In genomic region chr9:113995963-113996362, GRCh38 we compare ENCODE assay signal across 29 cellular contexts.
DNase-seq lines count a peak whose midpoint lies in the region; ATAC-seq and TF ChIP-seq lines count a peak whose summit lies in the region.
"Had no signal": no experiment of that assay in that cellular context is flagged by ENCODE, and none has a peak within 500 bp of the region (broad histone marks: within the 10 kb centered on the region; RNA-seq: fewer than 3 reads in every experiment).

No MANE protein-coding gene starts in this region.

- H3K4me1 ChIP-seq in right atrium auricular region (peaks cover 0 to 48% of the 10 kb centered on the region in 2 donors), ovary (ENCODE audit: insufficient read depth) (peaks cover 20% of the 10 kb centered on the region), neuronal stem cell (ENCODE audit: control insufficient read depth in 2 of 2, insufficient read depth in 1 of 2, low read depth in 1 of 2, low read length in 2 of 2) (peaks cover 2% of the 10 kb centered on the region in 2 donors)

- no peak overlapping the region for H2BK5ac ChIP-seq in neuronal stem cell (ENCODE audit: low read length)

- no peak overlapping the region for H3K18ac ChIP-seq in neuronal stem cell (ENCODE audit: low read length)

- H3K36me3 ChIP-seq in right atrium auricular region (no peaks in the 10 kb centered on the region), ovary (no peaks in the 10 kb centered on the region), neuronal stem cell (replicated peaks in 1 of 2; ENCODE audit: control insufficient read depth in 2 of 2, insufficient read depth in 2 of 2, low read length in 2 of 2) (peaks cover 22 to 40% of the 10 kb centered on the region in 2 donors)
- H3K36me3 ChIP-seq: ascending aorta, esophagus muscularis mucosa, thoracic aorta, uterus had no signal

- H3K27me3 ChIP-seq in right atrium auricular region (no peaks in the 10 kb centered on the region), ovary (no peaks in the 10 kb centered on the region), neuronal stem cell (ENCODE audit: control insufficient read depth in 3 of 3, insufficient read depth in 3 of 3, low read depth in 1 of 3, low read length in 3 of 3) (no peaks in the 10 kb centered on the region)
- H3K27me3 ChIP-seq: ascending aorta, cardiac muscle cell, esophagus muscularis mucosa, uterus had no signal

- TF ChIP-seq CTCF in right atrium auricular region (IDR thresholded peaks at IDR 0.05) (no peak), coronary artery (IDR thresholded peaks at IDR 0.05) (no peak), ovary (IDR thresholded peaks at IDR 0.05) (no peak)

- no peak overlapping the region for H3K4ac ChIP-seq in neuronal stem cell (ENCODE audit: low read length)

- H4K8ac ChIP-seq in neuronal stem cell (ENCODE audit: low read depth, low read length) = no peak overlapping the region

- no peak overlapping the region for H3K23ac ChIP-seq in neuronal stem cell (ENCODE audit: low read depth, low read length, poor library complexity)

- no peak overlapping the region for H3K4me2 ChIP-seq in neuronal stem cell (ENCODE audit: insufficient read depth, low read length, poor library complexity, severe bottlenecking)

- no peak overlapping the region for H3K27ac ChIP-seq in right atrium auricular region
- no peak overlapping the region for H3K27ac ChIP-seq in coronary artery
- H3K27ac ChIP-seq in ovary = no peak overlapping the region
- no peak overlapping the region for H3K27ac ChIP-seq in neuronal stem cell (replicated peaks; ENCODE audit: low read length)
- H3K27ac ChIP-seq: ascending aorta, cardiac muscle cell, esophagus muscularis mucosa, thoracic aorta, uterus had no signal

- ATAC-seq in Right ventricle myocardium superior (ENCODE audit: poor library complexity) (no peak), GM21786 (IDR thresholded peaks at IDR 0.05; ENCODE audit: unreplicated experiment) (no peak), GM19395 (IDR thresholded peaks at IDR 0.05; ENCODE audit: unreplicated experiment) (no peak)
- ATAC-seq: activated CD8-positive, alpha-beta T cell treated with anti-CD3 and anti-CD28 coated beads for 36 hours; effector memory CD8-positive, alpha-beta T cell; HCT116; HepG2 had no signal

- no peak for TF ChIP-seq EP300 in ovary (IDR thresholded peaks at IDR 0.05)

- H4K91ac ChIP-seq in neuronal stem cell (ENCODE audit: low read depth, low read length, poor library complexity) = no peak overlapping the region

- H3K9ac ChIP-seq in neuronal stem cell (ENCODE audit: low read depth, low read length, poor library complexity) = no peak overlapping the region

- no peak overlapping the region for H2BK15ac ChIP-seq in neuronal stem cell (ENCODE audit: low read length)

- no peak overlapping the region for H3K14ac ChIP-seq in neuronal stem cell (ENCODE audit: low read length)

- 86 to 89% (median 88%) methylated on average over 3 of the region's 3 CpGs for WGBS in ovary, 3 donors
- no CpG with 5 or more reads among the region's 3 CpGs for WGBS in neuronal stem cell (ENCODE audit: extremely low coverage in 2 of 2, insufficient read length in 2 of 2, insufficient replicate concordance in 1 of 2), 2 donors

- DNase-seq in right atrium auricular region (ENCODE audit: low spot score) (peak; percentile 44), Right ventricle myocardium superior (no peak), coronary artery (ENCODE audit: low spot score) (peak; percentile 52), ovary (peak in 3 of 5 donors; percentile 7 to 17 (median 11)), neuronal stem cell (ENCODE audit: low spot score) (no peak)
- DNase-seq: ACHN; activated CD8-positive, alpha-beta T cell treated with anti-CD3 and anti-CD28 coated beads for 36 hours; cortex of kidney; DMS53; effector memory CD8-positive, alpha-beta T cell; foreskin fibroblast; NCI-H1417; NCI-H2081; NCI-H226; NCI-H526 treated with DMSO at 0.1 percent for 48 hours; retina; SHP77 treated with DMSO at 0.1 percent for 48 hours; small intestine; stimulated activated naive CD4-positive, alpha-beta T cell treated with Interleukin-2 at 50 U/mL for 16 hours; T-helper 2 cell had no signal

- no peak overlapping the region for H2AFZ ChIP-seq in neuronal stem cell (ENCODE audit: low read length)

- intact Hi-C loops in Right ventricle myocardium superior (cut with DNase I) (no loop called here), ovary (cut with DNase I) (no loop called here)

- no peak overlapping the region for H2AK5ac ChIP-seq in neuronal stem cell (ENCODE audit: low read depth, low read length)

- TF ChIP-seq POLR2A in ovary (IDR thresholded peaks at IDR 0.05) = no peak

- H3K9me3 ChIP-seq in right atrium auricular region (no peaks in the 10 kb centered on the region), ovary (no peaks in the 10 kb centered on the region), neuronal stem cell (replicated peaks in 1 of 2; ENCODE audit: control insufficient read depth in 2 of 2, insufficient read depth in 1 of 2, low read depth in 1 of 2, low read length in 2 of 2) (no peaks in the 10 kb centered on the region)
- H3K9me3 ChIP-seq: ascending aorta, esophagus muscularis mucosa, thoracic aorta, uterus had no signal

- no peak overlapping the region for H2BK12ac ChIP-seq in neuronal stem cell (ENCODE audit: low read length)

- H2BK120ac ChIP-seq in neuronal stem cell (ENCODE audit: low read depth, low read length) = no peak overlapping the region

- peaks cover 11% of the 10 kb centered on the region for H3K79me1 ChIP-seq in neuronal stem cell (ENCODE audit: low read depth, low read length)

- H3K4me3 ChIP-seq in right atrium auricular region (no peak overlapping the region), coronary artery (no peak overlapping the region), ovary (no peak overlapping the region), neuronal stem cell (ENCODE audit: low read length in 2 of 2) (no peak overlapping the region)
- H3K4me3 ChIP-seq: ascending aorta, cardiac muscle cell, esophagus muscularis mucosa, thoracic aorta, uterus had no signal

Comparison
In these comparisons a context has a peak if more than half of its experiments do, and no peak if none do; other contexts are left out.
1. DNase-seq: peak in right atrium auricular region (single experiment), coronary artery (single experiment) and ovary (3 of 5); none in Right ventricle myocardium superior (single experiment) and neuronal stem cell (single experiment).